ENCODE assay signal across 1 cellular context in the genomic region with DNA sequence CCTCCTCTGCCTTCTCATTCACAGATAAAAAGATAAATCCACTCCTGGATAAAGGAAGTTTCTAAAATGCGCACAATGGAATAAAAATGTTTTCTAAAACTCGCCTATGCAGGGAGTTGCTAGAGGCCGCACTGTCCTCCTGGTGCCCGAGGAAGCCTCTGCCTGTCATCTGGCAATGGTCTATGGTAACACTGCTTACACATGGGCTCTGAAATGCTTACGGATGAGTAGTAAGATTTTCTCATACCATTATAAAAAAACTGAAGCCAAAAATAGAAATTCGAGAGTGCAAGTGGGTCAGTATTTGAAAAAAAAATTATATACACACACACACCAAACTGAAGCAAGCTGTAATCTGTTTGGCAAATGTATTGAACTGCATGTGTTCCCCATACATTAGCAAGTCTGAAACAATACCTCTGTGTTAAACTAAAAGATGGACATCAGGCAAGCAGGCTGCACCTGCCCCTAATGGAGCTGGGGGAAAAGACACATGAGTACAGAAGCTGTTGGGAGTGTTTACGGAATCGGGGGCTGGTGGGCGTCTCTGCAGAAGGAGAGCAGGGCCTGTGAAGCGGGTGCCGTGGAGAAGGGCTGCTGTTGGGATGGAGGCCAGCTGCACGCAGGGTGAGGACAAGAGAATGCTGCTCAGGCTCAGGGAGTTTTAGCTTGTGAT.
TF ChIP-seq lines count a peak whose summit lies in the region.

No MANE protein-coding gene starts in this region.

TF ChIP-seq in IMR-90, 13 proteins besides CTCF, POLR2A, EP300 and RAD21:
- TF ChIP-seq CEBPB (IDR thresholded peaks at IDR 0.05; ENCODE audit: low read depth, low read length) = no peak
